Comparison of ENCODE assay signal across 2 cellular contexts in the genomic region with DNA sequence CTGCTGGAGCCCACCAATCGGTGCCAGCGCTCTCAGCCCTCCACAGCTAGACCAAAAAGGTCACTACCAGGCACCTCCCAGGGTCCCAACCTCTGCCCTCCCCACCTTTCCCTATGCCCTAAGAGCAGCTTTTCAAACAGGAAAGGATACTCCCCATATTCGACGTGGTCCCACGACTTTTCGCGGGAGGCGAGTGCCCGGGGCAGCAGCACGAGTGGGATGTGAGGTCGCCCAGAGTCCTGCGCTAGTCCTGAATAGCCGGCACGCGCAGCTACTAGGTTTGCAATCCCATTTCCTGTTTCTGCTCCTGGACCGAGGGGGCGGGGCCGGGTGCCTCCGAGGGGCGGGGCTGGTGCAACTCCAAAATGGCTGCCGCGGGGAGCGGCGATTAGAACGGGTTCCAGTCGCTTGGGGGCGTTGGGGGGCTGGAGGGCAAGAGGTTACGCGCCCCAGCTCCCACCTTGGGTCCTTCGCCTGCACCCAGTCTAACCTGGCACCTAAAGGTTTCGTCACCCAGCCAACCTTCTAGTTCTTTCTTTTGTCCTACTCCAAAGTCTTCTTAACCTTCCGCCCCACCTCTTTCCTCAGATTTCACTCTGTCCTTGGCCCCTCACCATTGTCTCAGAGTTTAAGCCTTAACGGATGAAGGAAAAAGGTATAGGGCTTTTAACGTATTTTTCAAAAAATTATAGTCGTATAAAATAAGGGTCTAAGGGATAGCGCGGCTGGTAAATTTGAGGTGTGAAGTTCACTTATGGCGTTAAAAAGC.
TF ChIP-seq lines count a peak whose summit lies in the region.

No MANE protein-coding gene starts in this region.

TF ChIP-seq in liver, 16 proteins besides CTCF, POLR2A, EP300 and RAD21 (continued from another document):
- no peak for TF ChIP-seq ATF3 (IDR thresholded peaks at IDR 0.05)

TF ChIP-seq in HepG2, 621 proteins besides CTCF, POLR2A, EP300 and RAD21 (continued from another document):
- TF ChIP-seq ZBTB20 (CRISPR knock-in tag; IDR thresholded peaks at IDR 0.05; ENCODE audit: borderline replicate concordance, low read depth) (no peak), ZNF773 (CRISPR knock-in tag; IDR thresholded peaks at IDR 0.05; ENCODE audit: borderline replicate concordance) (no peak), ZBTB7B (CRISPR knock-in tag; IDR thresholded peaks at IDR 0.05) (no peak), ZNF30 (CRISPR knock-in tag; IDR thresholded peaks at IDR 0.05) (no peak), ZNF329 (CRISPR knock-in tag; IDR thresholded peaks at IDR 0.05; ENCODE audit: low read depth) (no peak), PLSCR1 (CRISPR knock-in tag; IDR thresholded peaks at IDR 0.05; ENCODE audit: borderline replicate concordance) (no peak), EEA1 (CRISPR knock-in tag; IDR thresholded peaks at IDR 0.05; ENCODE audit: borderline replicate concordance) (no peak), ZNF430 (CRISPR knock-in tag; IDR thresholded peaks at IDR 0.05) (no peak), GTF3A (CRISPR knock-in tag; conservative IDR thresholded peaks at IDR 0.05) (no peak)
- TF ChIP-seq, protein P1, sequence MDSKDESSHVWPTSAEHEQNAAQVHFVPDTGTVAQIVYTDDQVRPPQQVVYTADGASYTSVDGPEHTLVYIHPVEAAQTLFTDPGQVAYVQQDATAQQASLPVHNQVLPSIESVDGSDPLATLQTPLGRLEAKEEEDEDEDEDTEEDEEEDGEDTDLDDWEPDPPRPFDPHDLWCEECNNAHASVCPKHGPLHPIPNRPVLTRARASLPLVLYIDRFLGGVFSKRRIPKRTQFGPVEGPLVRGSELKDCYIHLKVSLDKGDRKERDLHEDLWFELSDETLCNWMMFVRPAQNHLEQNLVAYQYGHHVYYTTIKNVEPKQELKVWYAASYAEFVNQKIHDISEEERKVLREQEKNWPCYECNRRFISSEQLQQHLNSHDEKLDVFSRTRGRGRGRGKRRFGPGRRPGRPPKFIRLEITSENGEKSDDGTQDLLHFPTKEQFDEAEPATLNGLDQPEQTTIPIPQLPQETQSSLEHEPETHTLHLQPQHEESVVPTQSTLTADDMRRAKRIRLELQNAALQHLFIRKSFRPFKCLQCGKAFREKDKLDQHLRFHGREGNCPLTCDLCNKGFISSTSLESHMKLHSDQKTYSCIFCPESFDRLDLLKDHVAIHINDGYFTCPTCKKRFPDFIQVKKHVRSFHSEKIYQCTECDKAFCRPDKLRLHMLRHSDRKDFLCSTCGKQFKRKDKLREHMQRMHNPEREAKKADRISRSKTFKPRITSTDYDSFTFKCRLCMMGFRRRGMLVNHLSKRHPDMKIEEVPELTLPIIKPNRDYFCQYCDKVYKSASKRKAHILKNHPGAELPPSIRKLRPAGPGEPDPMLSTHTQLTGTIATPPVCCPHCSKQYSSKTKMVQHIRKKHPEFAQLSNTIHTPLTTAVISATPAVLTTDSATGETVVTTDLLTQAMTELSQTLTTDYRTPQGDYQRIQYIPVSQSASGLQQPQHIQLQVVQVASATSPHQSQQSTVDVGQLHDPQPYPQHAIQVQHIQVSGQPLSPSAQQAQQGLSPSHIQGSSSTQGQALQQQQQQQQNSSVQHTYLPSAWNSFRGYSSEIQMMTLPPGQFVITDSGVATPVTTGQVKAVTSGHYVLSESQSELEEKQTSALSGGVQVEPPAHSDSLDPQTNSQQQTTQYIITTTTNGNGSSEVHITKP (CRISPR knock-in tag; IDR thresholded peaks at IDR 0.05; ENCODE audit: low read depth) = no peak
